1 cellular context compared by ENCODE assay signal in the genomic region with DNA sequence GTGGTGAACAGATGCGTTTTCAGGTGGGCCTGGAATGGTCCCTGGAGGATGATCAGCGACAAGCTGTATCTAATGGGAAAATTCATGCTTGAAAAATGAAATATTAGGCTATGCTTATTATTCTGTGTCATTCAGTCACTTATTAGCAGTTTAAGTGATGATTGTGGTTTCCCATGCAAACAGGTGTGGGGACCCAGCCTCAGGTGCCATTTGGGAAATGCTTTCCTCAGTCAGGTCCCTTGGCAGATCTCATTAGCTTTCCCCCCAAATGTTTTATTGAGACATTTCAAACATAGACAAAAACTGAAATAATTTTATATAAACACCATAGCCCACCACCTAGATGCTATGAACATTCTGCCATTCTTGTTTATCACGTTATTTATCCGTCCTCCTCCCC.
TF ChIP-seq lines count a peak whose summit lies in the region.

No MANE protein-coding gene starts in this region.

TF ChIP-seq in SK-N-SH, 30 proteins besides CTCF, POLR2A, EP300 and RAD21 (continued from another document):
- TF ChIP-seq, protein P1, sequence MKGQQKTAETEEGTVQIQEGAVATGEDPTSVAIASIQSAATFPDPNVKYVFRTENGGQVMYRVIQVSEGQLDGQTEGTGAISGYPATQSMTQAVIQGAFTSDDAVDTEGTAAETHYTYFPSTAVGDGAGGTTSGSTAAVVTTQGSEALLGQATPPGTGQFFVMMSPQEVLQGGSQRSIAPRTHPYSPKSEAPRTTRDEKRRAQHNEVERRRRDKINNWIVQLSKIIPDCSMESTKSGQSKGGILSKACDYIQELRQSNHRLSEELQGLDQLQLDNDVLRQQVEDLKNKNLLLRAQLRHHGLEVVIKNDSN (IDR thresholded peaks at IDR 0.05; ENCODE audit: borderline replicate concordance, low read depth): no peak
- TF ChIP-seq JUND (IDR thresholded peaks at IDR 0.05) (no peak), SIN3A (IDR thresholded peaks at IDR 0.05; ENCODE audit: borderline replicate concordance, low read depth, low read length) (no peak), TCF12 (IDR thresholded peaks at IDR 0.05) (no peak), GABPA (IDR thresholded peaks at IDR 0.05; ENCODE audit: low read depth) (no peak), FOXJ3 (CRISPR knock-in tag; IDR thresholded peaks at IDR 0.05) (no peak), NFIC (IDR thresholded peaks at IDR 0.05; ENCODE audit: borderline replicate concordance) (no peak), MXI1 (IDR thresholded peaks at IDR 0.05; ENCODE audit: low read depth, low read length) (no peak), RCOR1 (IDR thresholded peaks at IDR 0.05; ENCODE audit: low read length) (no peak), RFX5 (IDR thresholded peaks at IDR 0.05; ENCODE audit: low read length) (no peak), MEF2A (IDR thresholded peaks at IDR 0.05; ENCODE audit: borderline replicate concordance, low read depth) (no peak), TAF1 (IDR thresholded peaks at IDR 0.05; ENCODE audit: borderline replicate concordance, low read depth, low read length) (no peak), RXRA (IDR thresholded peaks at IDR 0.05; ENCODE audit: borderline replicate concordance, low read depth) (no peak), CHD2 (IDR thresholded peaks at IDR 0.05; ENCODE audit: low read length, partially characterized antibody) (no peak)
- TF ChIP-seq, protein P2, sequence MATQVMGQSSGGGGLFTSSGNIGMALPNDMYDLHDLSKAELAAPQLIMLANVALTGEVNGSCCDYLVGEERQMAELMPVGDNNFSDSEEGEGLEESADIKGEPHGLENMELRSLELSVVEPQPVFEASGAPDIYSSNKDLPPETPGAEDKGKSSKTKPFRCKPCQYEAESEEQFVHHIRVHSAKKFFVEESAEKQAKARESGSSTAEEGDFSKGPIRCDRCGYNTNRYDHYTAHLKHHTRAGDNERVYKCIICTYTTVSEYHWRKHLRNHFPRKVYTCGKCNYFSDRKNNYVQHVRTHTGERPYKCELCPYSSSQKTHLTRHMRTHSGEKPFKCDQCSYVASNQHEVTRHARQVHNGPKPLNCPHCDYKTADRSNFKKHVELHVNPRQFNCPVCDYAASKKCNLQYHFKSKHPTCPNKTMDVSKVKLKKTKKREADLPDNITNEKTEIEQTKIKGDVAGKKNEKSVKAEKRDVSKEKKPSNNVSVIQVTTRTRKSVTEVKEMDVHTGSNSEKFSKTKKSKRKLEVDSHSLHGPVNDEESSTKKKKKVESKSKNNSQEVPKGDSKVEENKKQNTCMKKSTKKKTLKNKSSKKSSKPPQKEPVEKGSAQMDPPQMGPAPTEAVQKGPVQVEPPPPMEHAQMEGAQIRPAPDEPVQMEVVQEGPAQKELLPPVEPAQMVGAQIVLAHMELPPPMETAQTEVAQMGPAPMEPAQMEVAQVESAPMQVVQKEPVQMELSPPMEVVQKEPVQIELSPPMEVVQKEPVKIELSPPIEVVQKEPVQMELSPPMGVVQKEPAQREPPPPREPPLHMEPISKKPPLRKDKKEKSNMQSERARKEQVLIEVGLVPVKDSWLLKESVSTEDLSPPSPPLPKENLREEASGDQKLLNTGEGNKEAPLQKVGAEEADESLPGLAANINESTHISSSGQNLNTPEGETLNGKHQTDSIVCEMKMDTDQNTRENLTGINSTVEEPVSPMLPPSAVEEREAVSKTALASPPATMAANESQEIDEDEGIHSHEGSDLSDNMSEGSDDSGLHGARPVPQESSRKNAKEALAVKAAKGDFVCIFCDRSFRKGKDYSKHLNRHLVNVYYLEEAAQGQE (IDR thresholded peaks at IDR 0.05; ENCODE audit: low read depth, low read length): no peak
- TF ChIP-seq, protein P3, sequence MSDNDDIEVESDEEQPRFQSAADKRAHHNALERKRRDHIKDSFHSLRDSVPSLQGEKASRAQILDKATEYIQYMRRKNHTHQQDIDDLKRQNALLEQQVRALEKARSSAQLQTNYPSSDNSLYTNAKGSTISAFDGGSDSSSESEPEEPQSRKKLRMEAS (IDR thresholded peaks at IDR 0.05; ENCODE audit: low read depth): no peak
- TF ChIP-seq, protein P4, sequence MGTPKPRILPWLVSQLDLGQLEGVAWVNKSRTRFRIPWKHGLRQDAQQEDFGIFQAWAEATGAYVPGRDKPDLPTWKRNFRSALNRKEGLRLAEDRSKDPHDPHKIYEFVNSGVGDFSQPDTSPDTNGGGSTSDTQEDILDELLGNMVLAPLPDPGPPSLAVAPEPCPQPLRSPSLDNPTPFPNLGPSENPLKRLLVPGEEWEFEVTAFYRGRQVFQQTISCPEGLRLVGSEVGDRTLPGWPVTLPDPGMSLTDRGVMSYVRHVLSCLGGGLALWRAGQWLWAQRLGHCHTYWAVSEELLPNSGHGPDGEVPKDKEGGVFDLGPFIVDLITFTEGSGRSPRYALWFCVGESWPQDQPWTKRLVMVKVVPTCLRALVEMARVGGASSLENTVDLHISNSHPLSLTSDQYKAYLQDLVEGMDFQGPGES (IDR thresholded peaks at IDR 0.05; ENCODE audit: low read depth, low read length): no peak
